ENCODE assay signal across 1 cellular context in the genomic region with DNA sequence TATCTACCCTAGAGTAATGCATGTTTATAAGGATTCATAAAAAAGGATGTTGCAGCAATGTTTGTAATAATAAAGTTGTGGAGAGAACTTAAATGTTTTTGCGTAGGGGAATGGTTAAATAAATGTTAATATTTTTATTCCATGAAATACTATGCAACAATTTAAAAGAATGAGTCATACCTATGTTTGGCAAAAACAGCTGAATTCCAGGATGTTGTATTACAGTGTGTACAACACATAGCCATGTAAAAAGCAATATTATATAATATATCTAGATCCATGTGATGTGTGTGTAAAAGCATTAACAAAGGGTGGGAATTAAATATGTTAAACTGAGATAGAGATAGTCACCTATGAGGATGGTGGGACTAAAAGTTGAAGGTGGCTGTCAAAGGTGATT.
TF ChIP-seq lines count a peak whose summit lies in the region.

No MANE protein-coding gene starts in this region.

TF ChIP-seq in K562, 482 proteins besides CTCF, POLR2A, EP300 and RAD21 (continued from another document):
- TF ChIP-seq, protein P1, sequence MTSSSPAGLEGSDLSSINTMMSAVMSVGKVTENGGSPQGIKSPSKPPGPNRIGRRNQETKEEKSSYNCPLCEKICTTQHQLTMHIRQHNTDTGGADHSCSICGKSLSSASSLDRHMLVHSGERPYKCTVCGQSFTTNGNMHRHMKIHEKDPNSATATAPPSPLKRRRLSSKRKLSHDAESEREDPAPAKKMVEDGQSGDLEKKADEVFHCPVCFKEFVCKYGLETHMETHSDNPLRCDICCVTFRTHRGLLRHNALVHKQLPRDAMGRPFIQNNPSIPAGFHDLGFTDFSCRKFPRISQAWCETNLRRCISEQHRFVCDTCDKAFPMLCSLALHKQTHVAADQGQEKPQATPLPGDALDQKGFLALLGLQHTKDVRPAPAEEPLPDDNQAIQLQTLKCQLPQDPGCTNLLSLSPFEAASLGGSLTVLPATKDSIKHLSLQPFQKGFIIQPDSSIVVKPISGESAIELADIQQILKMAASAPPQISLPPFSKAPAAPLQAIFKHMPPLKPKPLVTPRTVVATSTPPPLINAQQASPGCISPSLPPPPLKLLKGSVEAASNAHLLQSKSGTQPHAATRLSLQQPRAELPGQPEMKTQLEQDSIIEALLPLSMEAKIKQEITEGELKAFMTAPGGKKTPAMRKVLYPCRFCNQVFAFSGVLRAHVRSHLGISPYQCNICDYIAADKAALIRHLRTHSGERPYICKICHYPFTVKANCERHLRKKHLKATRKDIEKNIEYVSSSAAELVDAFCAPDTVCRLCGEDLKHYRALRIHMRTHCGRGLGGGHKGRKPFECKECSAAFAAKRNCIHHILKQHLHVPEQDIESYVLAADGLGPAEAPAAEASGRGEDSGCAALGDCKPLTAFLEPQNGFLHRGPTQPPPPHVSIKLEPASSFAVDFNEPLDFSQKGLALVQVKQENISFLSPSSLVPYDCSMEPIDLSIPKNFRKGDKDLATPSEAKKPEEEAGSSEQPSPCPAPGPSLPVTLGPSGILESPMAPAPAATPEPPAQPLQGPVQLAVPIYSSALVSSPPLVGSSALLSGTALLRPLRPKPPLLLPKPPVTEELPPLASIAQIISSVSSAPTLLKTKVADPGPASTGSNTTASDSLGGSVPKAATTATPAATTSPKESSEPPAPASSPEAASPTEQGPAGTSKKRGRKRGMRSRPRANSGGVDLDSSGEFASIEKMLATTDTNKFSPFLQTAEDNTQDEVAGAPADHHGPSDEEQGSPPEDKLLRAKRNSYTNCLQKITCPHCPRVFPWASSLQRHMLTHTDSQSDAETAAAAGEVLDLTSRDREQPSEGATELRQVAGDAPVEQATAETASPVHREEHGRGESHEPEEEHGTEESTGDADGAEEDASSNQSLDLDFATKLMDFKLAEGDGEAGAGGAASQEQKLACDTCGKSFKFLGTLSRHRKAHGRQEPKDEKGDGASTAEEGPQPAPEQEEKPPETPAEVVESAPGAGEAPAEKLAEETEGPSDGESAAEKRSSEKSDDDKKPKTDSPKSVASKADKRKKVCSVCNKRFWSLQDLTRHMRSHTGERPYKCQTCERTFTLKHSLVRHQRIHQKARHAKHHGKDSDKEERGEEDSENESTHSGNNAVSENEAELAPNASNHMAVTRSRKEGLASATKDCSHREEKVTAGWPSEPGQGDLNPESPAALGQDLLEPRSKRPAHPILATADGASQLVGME (CRISPR knock-in tag; IDR thresholded peaks at IDR 0.05), result no peak
